18 cellular contexts compared by ENCODE assay signal in the genomic region with DNA sequence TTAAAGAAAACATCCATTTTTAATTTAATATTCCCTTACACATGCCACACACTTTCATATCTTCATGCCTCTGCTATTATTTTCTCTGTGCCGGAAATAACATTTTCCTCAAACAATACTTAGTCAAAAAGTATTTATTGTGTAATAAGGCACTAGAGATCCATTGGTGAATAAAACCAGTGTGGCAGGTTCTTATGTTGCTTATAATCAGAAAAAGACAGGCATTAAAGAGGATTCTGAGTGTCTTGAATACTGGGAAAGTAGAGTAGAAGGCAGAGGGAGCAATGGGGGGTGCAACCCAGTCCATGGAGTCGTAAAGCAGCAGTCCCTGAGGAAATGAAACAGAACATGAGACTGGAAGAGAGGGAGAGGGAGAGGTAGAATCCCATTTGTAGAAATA. TPM values are rescaled to one million over a fixed set of nuclear protein-coding genes. Genes with fewer than 3 reads are reported as not detected.
DNase-seq lines count a peak whose midpoint lies in the region; ATAC-seq and TF ChIP-seq lines count a peak whose summit lies in the region.
"Had no signal": no experiment of that assay in that cellular context is flagged by ENCODE, and none has a peak within 500 bp of the region (broad histone marks: within the 10 kb centered on the region; RNA-seq: fewer than 3 reads in every experiment).

No MANE protein-coding gene starts in this region.

- peaks cover 39% of the 10 kb centered on the region for H3F3A ChIP-seq in PC-9 (ENCODE audit: insufficient read depth, low read depth)

- H3K27ac Mint-ChIP-seq in osteocyte (ENCODE audit: unreplicated experiment), result peak overlapping the region; percentile 92
- H3K27ac Mint-ChIP-seq in activated CD4-positive, alpha-beta T cell treated with anti-CD3 and anti-CD28 coated beads for 36 hours, result no peak overlapping the region
- H3K27ac Mint-ChIP-seq: natural killer cell; stimulated activated naive CD8-positive, alpha-beta T cell treated with anti-CD3 and anti-CD28 coated beads, Interleukin-15, Interleukin-2, amounts not matched to agents 100 ng/mL and 50 ng/mL, for 24 hours; T-cell; WTC11 had no signal

- in situ Hi-C loops in ACHN (cut with HindIII; ENCODE audit: low pct_ligation_motif_present, low pct_unique_long_range_greater_than_20kb, low sequenced_read_pairs), result no loop called here

- H3K4me1 Mint-ChIP-seq in osteocyte (ENCODE audit: unreplicated experiment), result peaks cover 54% of the 10 kb centered on the region
- no peaks in the 10 kb centered on the region for H3K4me1 Mint-ChIP-seq in activated CD4-positive, alpha-beta T cell treated with anti-CD3 and anti-CD28 coated beads for 36 hours
- H3K4me1 Mint-ChIP-seq: natural killer cell, T-cell had no signal

- no peaks in the 10 kb centered on the region for H3K9me2 ChIP-seq in PC-9 (ENCODE audit: insufficient read depth)

- no peaks in the 10 kb centered on the region for H3K27me3 Mint-ChIP-seq in osteocyte (ENCODE audit: unreplicated experiment)
- H3K27me3 Mint-ChIP-seq in activated CD4-positive, alpha-beta T cell treated with anti-CD3 and anti-CD28 coated beads for 36 hours, result no peaks in the 10 kb centered on the region
- H3K27me3 Mint-ChIP-seq: stimulated activated naive CD8-positive, alpha-beta T cell treated with anti-CD3 and anti-CD28 coated beads, Interleukin-15, Interleukin-2, amounts not matched to agents 100 ng/mL and 50 ng/mL, for 24 hours had no signal

- H3K9me3 ChIP-seq in PC-9 (ENCODE audit: insufficient read depth, low read depth), result peaks cover 11% of the 10 kb centered on the region; the same call in 1 of the 2 replicates

- H3K4me2 ChIP-seq in PC-9, result peak overlapping the region; percentile 71

- no peaks in the 10 kb centered on the region for H4K20me1 ChIP-seq in PC-9 (ENCODE audit: insufficient read depth)

- peak overlapping the region; percentile 52; the same call in 1 of the 2 replicates for H2AFZ ChIP-seq in PC-9

- CTCF ChIA-PET in PC-9 (lab: Charles Lee), result interaction anchor here (2.1 kb wide), 1 partner anchor 31 kb away, joined by 5 read pairs; no protein-coding TSS in a partner anchor
- CTCF ChIA-PET in activated CD4-positive, alpha-beta T cell treated with anti-CD3 and anti-CD28 coated beads for 36 hours (lab: Charles Lee), result interaction anchor here (2.4 kb wide), 1 partner anchor 115 kb away, joined by 8 read pairs; no protein-coding TSS in a partner anchor

- ATAC-seq in HG02938 (IDR thresholded peaks at IDR 0.05; ENCODE audit: unreplicated experiment), result no peak
- ATAC-seq in GM21717 (IDR thresholded peaks at IDR 0.05; ENCODE audit: unreplicated experiment), result no peak
- ATAC-seq in activated CD4-positive, alpha-beta T cell treated with anti-CD3 and anti-CD28 coated beads for 36 hours, result no peak
- ATAC-seq: K562, natural killer cell, sciatic nerve, T-cell, WTC11 had no signal

- H3K4me1 ChIP-seq in PC-9 (replicated peaks; ENCODE audit: insufficient read depth), result peaks cover 53% of the 10 kb centered on the region

- DNase-seq in ACHN, result peak; percentile 8
- DNase-seq in PC-9, result peak; percentile 18 to 89
- peak; percentile 69 for DNase-seq in epithelial cell of esophagus (ENCODE audit: low read depth)
- no peak for DNase-seq in osteocyte (ENCODE audit: extremely low spot score, unreplicated experiment)
- DNase-seq in NCI-H82 (lab: John Stamatoyannopoulos, UW), result no peak
- DNase-seq in activated CD4-positive, alpha-beta T cell treated with anti-CD3 and anti-CD28 coated beads for 36 hours, result no peak
- DNase-seq: glutamatergic neuron, natural killer cell, NCI-H1417 treated with DMSO at 0.1 percent for 48 hours, NCI-H446, T-cell had no signal

- TF ChIP-seq CTCF in PC-9 (conservative IDR thresholded peaks at IDR 0.05), result no peak
- TF ChIP-seq CTCF in epithelial cell of esophagus (IDR thresholded peaks at IDR 0.05; ENCODE audit: insufficient read depth, low read depth, low read length, missing control alignments), result no peak
- TF ChIP-seq CTCF in osteocyte (IDR thresholded peaks at IDR 0.05), result no peak

- peak overlapping the region; percentile 89 for H3K27ac ChIP-seq in PC-9

- POLR2A ChIA-PET in PC-9 (lab: Charles Lee; ENCODE audit: unreplicated experiment), result interaction anchor here (0.7 kb wide), 1 partner anchor 61 kb away, joined by 10 read pairs; no protein-coding TSS in a partner anchor
- POLR2A ChIA-PET in activated CD4-positive, alpha-beta T cell treated with anti-CD3 and anti-CD28 coated beads for 36 hours (lab: Charles Lee), result no interaction called here

- no TSS peak for BruUV-seq in PC-9 (replicated peaks; lab: Mats Ljungman, UMichigan)

- H3K79me2 ChIP-seq in PC-9 (ENCODE audit: low read depth), result no peaks in the 10 kb centered on the region

- no peaks in the 10 kb centered on the region for H3K36me3 ChIP-seq in PC-9 (ENCODE audit: low read depth)

- H3K4me3 Mint-ChIP-seq in osteocyte (ENCODE audit: unreplicated experiment), result peak overlapping the region; percentile 3
- H3K4me3 Mint-ChIP-seq in activated CD4-positive, alpha-beta T cell treated with anti-CD3 and anti-CD28 coated beads for 36 hours, result no peak overlapping the region
- H3K4me3 Mint-ChIP-seq: natural killer cell; stimulated activated naive CD8-positive, alpha-beta T cell treated with anti-CD3 and anti-CD28 coated beads, Interleukin-15, Interleukin-2, amounts not matched to agents 100 ng/mL and 50 ng/mL, for 24 hours; T-cell; WTC11 had no signal

- peaks cover 12% of the 10 kb centered on the region for H3K36me3 Mint-ChIP-seq in osteocyte (ENCODE audit: unreplicated experiment)
- no peaks in the 10 kb centered on the region for H3K36me3 Mint-ChIP-seq in activated CD4-positive, alpha-beta T cell treated with anti-CD3 and anti-CD28 coated beads for 36 hours (ENCODE audit: low read depth)
- H3K36me3 Mint-ChIP-seq: natural killer cell, T-cell, WTC11 had no signal

- intact Hi-C loops in PC-9 (cut with micrococcal nuclease; ENCODE audit: unreplicated experiment), result loop anchor here (1.0 kb wide), 4 partner anchors 17 to 61 kb away; a partner anchor contains a TSS
- intact Hi-C loops in activated CD4-positive, alpha-beta T cell treated with anti-CD3 and anti-CD28 coated beads for 36 hours (cut with DNase I, micrococcal nuclease), result no loop called here

- H3K27me3 ChIP-seq in PC-9 (ENCODE audit: insufficient read depth, low read depth), result no peaks in the 10 kb centered on the region

- peaks cover 17% of the 10 kb centered on the region for H3K9me3 Mint-ChIP-seq in osteocyte (ENCODE audit: unreplicated experiment)
- H3K9me3 Mint-ChIP-seq in activated CD4-positive, alpha-beta T cell treated with anti-CD3 and anti-CD28 coated beads for 36 hours (ENCODE audit: low read depth), result peaks cover 15% of the 10 kb centered on the region
- H3K9me3 Mint-ChIP-seq: stimulated activated naive CD8-positive, alpha-beta T cell treated with anti-CD3 and anti-CD28 coated beads, Interleukin-15, Interleukin-2, amounts not matched to agents 100 ng/mL and 50 ng/mL, for 24 hours had no signal

- peak overlapping the region; percentile 32; the same call in 1 of the 2 replicates for H3K4me3 ChIP-seq in PC-9
- no peak overlapping the region for H3K4me3 ChIP-seq in epithelial cell of esophagus (ENCODE audit: low read length)
- H3K4me3 ChIP-seq: K562 had no signal

RNA-seq across cellular contexts. Expression of a gene that starts 37.7 kb away (rescaled TPM):
- 10.0 and 11.7 TPM in 2 replicates for total RNA-seq in PC-9 (2021)
- 78.2 and 93.7 TPM in 2 replicates for total RNA-seq in osteocyte
- 10 to 100 TPM in 1 of 2 experiments, 1 to 10 TPM in 1; 9.7 to 13.9 TPM for total RNA-seq in activated CD4-positive, alpha-beta T cell treated with anti-CD3 and anti-CD28 coated beads for 36 hours
- total RNA-seq: OCI-LY7 had no signal

Comparison
In these comparisons a context has a peak if more than half of its experiments do, and no peak if none do; other contexts are left out.
1. DNase-seq: peak in ACHN (single experiment), PC-9 (2 of 2) and epithelial cell of esophagus (single experiment); none in osteocyte (single experiment), NCI-H82 (single experiment) and activated CD4-positive, alpha-beta T cell treated with anti-CD3 and anti-CD28 coated beads for 36 hours (single experiment).